In genomic region chr14:77920312-77920711, GRCh38 we compare ENCODE assay signal across 24 cellular contexts.
"Had no signal": no experiment of that assay in that cellular context is flagged by ENCODE, and none has a peak within 500 bp of the region (broad histone marks: within the 10 kb centered on the region; RNA-seq: fewer than 3 reads in every experiment).

No MANE protein-coding gene starts in this region.

- DNase-seq: natural killer cell; occipital lobe; ovary; posterior cingulate gyrus; psoas muscle; right cardiac atrium; right lobe of liver; sigmoid colon; small intestine; stimulated activated CD4-positive, alpha-beta T cell treated with anti-CD3 and anti-CD28 coated beads, Interleukin-15, amount 100 ng/mL, for 24 hours; stimulated activated CD4-positive, alpha-beta T cell treated with anti-CD3 and anti-CD28 coated beads, Interleukin-2, amount 100 ng/mL, for 24 hours; stimulated activated CD4-positive, alpha-beta T cell treated with anti-CD3 and anti-CD28 coated beads, Interleukin-2, amount 100 ng/mL, for 48 hours; stimulated activated CD4-positive, alpha-beta T cell treated with anti-CD3 and anti-CD28 coated beads, Interleukin-4, amount 100 ng/mL, for 24 hours; stimulated activated naive B cell treated with anti-CD40 and anti-IgM and Interleukin-4, amounts not matched to agents 10 μg/mL and 1 μg/mL and 100 μg/mL, for 72 hours; stimulated activated naive CD4-positive, alpha-beta T cell treated with Interleukin-2 at 50 U/mL for 16 hours; stomach; thyroid gland; trophoblast cell; upper lobe of left lung had no signal

- H3K27ac ChIP-seq: neural progenitor cell, ovary, parathyroid adenoma, psoas muscle, right lobe of liver, sigmoid colon, stomach, thoracic aorta, thyroid gland, tibial nerve, upper lobe of left lung, vagina had no signal
